Comparison of ENCODE assay signal across 1 cellular context in genomic region chr12:48758737-48759136, GRCh38.
TF ChIP-seq lines count a peak whose summit lies in the region.

No MANE protein-coding gene starts in this region.

TF ChIP-seq in HepG2, 621 proteins besides CTCF, POLR2A, EP300 and RAD21:
- TF ChIP-seq ZNF740 (CRISPR knock-in tag; IDR thresholded peaks at IDR 0.05) (no peak), HDAC2 (CRISPR knock-in tag; IDR thresholded peaks at IDR 0.05) (no peak), RFX1 (IDR thresholded peaks at IDR 0.05) (no peak), FOSL1 (CRISPR knock-in tag; IDR thresholded peaks at IDR 0.05; ENCODE audit: borderline replicate concordance) (no peak), ZNF142 (CRISPR knock-in tag; IDR thresholded peaks at IDR 0.05) (no peak), CENPX (CRISPR knock-in tag; IDR thresholded peaks at IDR 0.05) (no peak), TFDP2 (CRISPR knock-in tag; IDR thresholded peaks at IDR 0.05) (no peak), ZNF33B (CRISPR knock-in tag; IDR thresholded peaks at IDR 0.05) (no peak), SRSF4 (IDR thresholded peaks at IDR 0.05; ENCODE audit: low read depth, low read length, poor library complexity, severe bottlenecking) (no peak)
TF ChIP-seq in HepG2: peak in this region for 0.
